ENCODE assay signal across 33 cellular contexts in genomic region chr1:50378757-50379156, GRCh38. TPM values are rescaled to one million over a fixed set of nuclear protein-coding genes. Genes with fewer than 3 reads are reported as not detected.
"Had no signal": no experiment of that assay in that cellular context is flagged by ENCODE, and none has a peak within 500 bp of the region (broad histone marks: within the 10 kb centered on the region; RNA-seq: fewer than 3 reads in every experiment).

No MANE protein-coding gene starts in this region.

- H3K27ac ChIP-seq: brain microvascular endothelial cell, coronary artery, dorsolateral prefrontal cortex, gastrocnemius medialis, left ventricle myocardium inferior, neutrophil, skin epidermis, testis, transverse colon, uterus had no signal

- H3K4me3 ChIP-seq: coronary artery, dorsolateral prefrontal cortex, gastrocnemius medialis, left ventricle myocardium inferior, skin epidermis, testis, transverse colon, uterus had no signal

- DNase-seq: activated CD4-positive, alpha-beta memory T cell treated with anti-CD3 and anti-CD28 coated beads for 36 hours; activated CD4-positive, alpha-beta T cell treated with anti-CD3 and anti-CD28 coated beads, Interleukin-2, amount 10 ng/mL, durations not matched to agents 24 days and 14 days; activated CD4-positive, CD25-positive, alpha-beta regulatory T cell treated with anti-CD3 and anti-CD28 coated beads, Interleukin-2, amount 50 U/mL, for 72 hours; activated CD8-positive, alpha-beta memory T cell treated with anti-CD3 and anti-CD28 coated beads, Interleukin-2, amount 50 U/mL, for 4 hours; activated gamma-delta T cell; activated naive CD4-positive, alpha-beta T cell treated with anti-CD3 and anti-CD28 coated beads, Interleukin-2, amount 10 ng/mL, durations not matched to agents 7 days and 5 days; activated T-cell treated with anti-CD3 and anti-CD28 coated beads, Interleukin-2, amount 50 U/mL, for 24 hours; amniotic stem cell; brain microvascular endothelial cell; dorsolateral prefrontal cortex; effector memory CD4-positive, alpha-beta T cell; erythroblast; gastrocnemius medialis; glutamatergic neuron; left ventricle myocardium inferior; mammary epithelial cell; naive B cell; nephron progenitor cell; stimulated activated CD4-positive, alpha-beta T cell treated with anti-CD3 and anti-CD28 coated beads, Interleukin-12 subunit alpha, Interleukin-12 subunit beta, amount 100 ng/mL, for 4 hours; stimulated activated CD4-positive, alpha-beta T cell treated with anti-CD3 and anti-CD28 coated beads, Interleukin-4, amount 100 ng/mL, for 1 hour; stimulated activated naive CD8-positive, alpha-beta T cell treated with anti-CD3 and anti-CD28 coated beads, Interleukin-15, Interleukin-2, amounts not matched to agents 100 U/mL and 50 U/mL, for 24 hours; T-helper 9 cell; testis; transverse colon; uterus had no signal

- ATAC-seq: gastrocnemius medialis; sciatic nerve; stimulated activated naive CD8-positive, alpha-beta T cell treated with anti-CD3 and anti-CD28 coated beads, Interleukin-15, Interleukin-2, amounts not matched to agents 100 U/mL and 50 U/mL, for 24 hours had no signal

- H3K9me3 ChIP-seq: gastrocnemius medialis, neutrophil, testis, transverse colon, uterus had no signal

- H3K36me3 ChIP-seq: brain microvascular endothelial cell, gastrocnemius medialis, left ventricle myocardium inferior, neutrophil, transverse colon, uterus had no signal

- H3K27me3 ChIP-seq: brain microvascular endothelial cell, dorsolateral prefrontal cortex, gastrocnemius medialis, testis, transverse colon, uterus had no signal

- H3K4me1 ChIP-seq: gastrocnemius medialis, left ventricle myocardium inferior, testis, transverse colon, uterus had no signal

RNA-seq across cellular contexts. Expression of gene DMRTA2, which starts 44.5 kb away (rescaled TPM):
- total RNA-seq: activated CD4-positive, alpha-beta memory T cell treated with anti-CD3 and anti-CD28 coated beads for 36 hours; activated CD4-positive, alpha-beta T cell treated with anti-CD3 and anti-CD28 coated beads, Interleukin-2, amount 10 ng/mL, durations not matched to agents 24 days and 14 days; activated CD8-positive, alpha-beta memory T cell treated with anti-CD3 and anti-CD28 coated beads for 36 hours; astrocyte; cerebellum; gastrocnemius medialis; left ventricle myocardium inferior; posterior vena cava; sciatic nerve; transverse colon; uterus had no signal
- polyA plus RNA-seq: mammary epithelial cell had no signal
